ENCODE assay signal across 15 cellular contexts in the genomic region with DNA sequence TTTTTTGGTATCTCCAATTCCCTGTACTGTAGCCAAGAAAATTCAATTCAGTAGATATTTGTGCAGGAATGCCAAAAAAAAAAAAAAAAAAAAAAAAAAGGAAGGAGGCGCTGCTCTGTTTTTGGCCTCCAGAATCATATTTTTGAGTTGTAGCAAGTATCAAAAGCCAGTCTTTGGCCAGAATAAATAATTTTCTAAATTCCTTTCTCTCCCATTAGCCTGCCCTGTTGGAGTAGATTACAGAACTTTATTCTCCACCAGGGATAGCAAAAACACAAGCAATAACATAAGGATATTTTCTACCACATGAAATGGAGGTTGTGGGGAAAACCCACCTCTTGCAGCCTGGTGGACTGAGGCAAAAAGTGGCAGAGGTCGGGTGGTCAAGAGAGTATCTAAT. TPM values are rescaled to one million over a fixed set of nuclear protein-coding genes. Genes with fewer than 3 reads are reported as not detected.
A peak's percentile ranks its signal among the peaks of the same experiment; 100 is the strongest.
DNase-seq lines count a peak whose midpoint lies in the region; ATAC-seq and TF ChIP-seq lines count a peak whose summit lies in the region.
"Had no signal": no experiment of that assay in that cellular context is flagged by ENCODE, and none has a peak within 500 bp of the region (broad histone marks: within the 10 kb centered on the region; RNA-seq: fewer than 3 reads in every experiment).

No MANE protein-coding gene starts in this region.

- peak overlapping the region in 1 of 2 donors; percentile 47 for H3K4me3 Mint-ChIP-seq in CD14-positive monocyte
- H3K4me3 Mint-ChIP-seq: CD8-positive, alpha-beta memory T cell had no signal

- H3K36me3 Mint-ChIP-seq in CD14-positive monocyte = no peaks in the 10 kb centered on the region
- H3K36me3 Mint-ChIP-seq: CD8-positive, alpha-beta memory T cell had no signal

- H3K27me3 Mint-ChIP-seq in CD14-positive monocyte (ENCODE audit: low read depth in 3 of 3) = peaks cover 24 to 38% (median 36%) of the 10 kb centered on the region in 3 donors

- peaks cover 0 to 4% (median 0%) of the 10 kb centered on the region in 7 donors for H3K9me3 Mint-ChIP-seq in CD14-positive monocyte

- ATAC-seq in Right ventricle myocardium superior (ENCODE audit: poor library complexity) (peak; percentile 60), left ventricle myocardium superior (peak; percentile 64), sciatic nerve (peak; percentile 67), HG02970 (IDR thresholded peaks at IDR 0.05; ENCODE audit: low FRiP score, unreplicated experiment) (no peak), GM21367 (IDR thresholded peaks at IDR 0.05; ENCODE audit: unreplicated experiment) (no peak)
- ATAC-seq: A549 had no signal

- TF ChIP-seq CTCF in CD14-positive monocyte (IDR thresholded peaks at IDR 0.05) = no peak

- intact Hi-C loops in Right ventricle myocardium superior (cut with DNase I) (no loop called here), left ventricle myocardium superior (cut with micrococcal nuclease) (no loop called here), sciatic nerve (cut with DNase I) (no loop called here), CD14-positive monocyte (cut with micrococcal nuclease) (no loop called here)

- H3K27ac Mint-ChIP-seq in CD14-positive monocyte = peak overlapping the region in 1 of 7 donors; percentile 78
- H3K27ac Mint-ChIP-seq: CD8-positive, alpha-beta memory T cell had no signal

- DNase-seq in Right ventricle myocardium superior (no peak), left ventricle myocardium superior (no peak), sciatic nerve (ENCODE audit: low spot score) (no peak), CD14-positive monocyte (ENCODE audit: low spot score) (no peak)
- DNase-seq in activated CD8-positive, alpha-beta memory T cell treated with anti-CD3 and anti-CD28 coated beads, Interleukin-2, amount 50 U/mL, for 48 hours = no peak
- DNase-seq: BE2C; Caco-2; CD8-positive, alpha-beta memory T cell; DND-41; GDM1 had no signal

- H3K4me1 Mint-ChIP-seq in CD14-positive monocyte = no peaks in the 10 kb centered on the region
- H3K4me1 Mint-ChIP-seq: CD8-positive, alpha-beta memory T cell had no signal

RNA-seq across cellular contexts. Expression of a gene that starts 2.4 kb away (rescaled TPM):
- total RNA-seq in Right ventricle myocardium superior = 1.9 TPM
- total RNA-seq in left ventricle myocardium superior = 1.6 TPM
- total RNA-seq in sciatic nerve = 24.3 TPM
- not detected for polyA plus RNA-seq in CD14-positive monocyte
- total RNA-seq: CD8-positive, alpha-beta memory T cell had no signal
- polyA plus RNA-seq: A549; AG04450; CD8-positive, alpha-beta memory T cell had no signal

RNA-seq across cellular contexts. Expression of a gene that starts 46.0 kb away (rescaled TPM):
- total RNA-seq in Right ventricle myocardium superior = 0.86 TPM
- 0.30 TPM for total RNA-seq in left ventricle myocardium superior
- 3.5 TPM for total RNA-seq in sciatic nerve
- polyA plus RNA-seq in CD14-positive monocyte = not detected
- total RNA-seq: Caco-2; CD8-positive, alpha-beta memory T cell; H1 had no signal
- polyA plus RNA-seq: A549; AG04450; CD8-positive, alpha-beta memory T cell; H1 had no signal

Comparison
In these comparisons a context has a peak if more than half of its experiments do, and no peak if none do; other contexts are left out.
1. ATAC-seq: peak in Right ventricle myocardium superior (single experiment), left ventricle myocardium superior (single experiment) and sciatic nerve (single experiment); none in HG02970 (single experiment) and GM21367 (single experiment).